Comparison of ENCODE assay signal across 21 cellular contexts in genomic region chr14:99209409-99209808, GRCh38.
DNase-seq lines count a peak whose midpoint lies in the region; ATAC-seq and TF ChIP-seq lines count a peak whose summit lies in the region.
"Had no signal": no experiment of that assay in that cellular context is flagged by ENCODE, and none has a peak within 500 bp of the region (broad histone marks: within the 10 kb centered on the region; RNA-seq: fewer than 3 reads in every experiment).

No MANE protein-coding gene starts in this region.

- H3K9me3 Mint-ChIP-seq in activated naive CD4-positive, alpha-beta T cell treated with anti-CD3 and anti-CD28 coated beads for 36 hours, result no peaks in the 10 kb centered on the region
- no peaks in the 10 kb centered on the region for H3K9me3 Mint-ChIP-seq in activated naive CD8-positive, alpha-beta T cell treated with anti-CD3 and anti-CD28 coated beads for 36 hours
- no peaks in the 10 kb centered on the region for H3K9me3 Mint-ChIP-seq in stimulated activated naive CD8-positive, alpha-beta T cell treated with anti-CD3 and anti-CD28 coated beads, Interleukin-15, amount 100 ng/mL, for 72 hours
- H3K9me3 Mint-ChIP-seq: activated B cell treated with CpG ODN at 0.5 μM for 24 hours had no signal

- no peak overlapping the region for H3K4me3 ChIP-seq in HEK293 (ENCODE audit: low read depth, low read length)
- H3K4me3 ChIP-seq: gastroesophageal sphincter, Peyer's patch, sigmoid colon, SJSA1 had no signal

- no peak for TF ChIP-seq CTCF in HEK293 (tag by site-specific recombination; IDR thresholded peaks at IDR 0.05)

- CTCF ChIA-PET in activated naive CD4-positive, alpha-beta T cell treated with anti-CD3 and anti-CD28 coated beads for 36 hours (lab: Charles Lee), result interaction anchor here (1.0 kb wide), 1 partner anchor 21 kb away, joined by 5 read pairs; no protein-coding TSS in a partner anchor
- CTCF ChIA-PET in HEK293 (lab: Yijun Ruan, JAX), result no interaction called here

- H3K9me3 ChIP-seq in HEK293 (ENCODE audit: control insufficient read depth, insufficient read depth, low read depth, low read length), result no peaks in the 10 kb centered on the region
- H3K9me3 ChIP-seq: gastroesophageal sphincter, Peyer's patch, sigmoid colon, SJSA1 had no signal

- H3K27ac Mint-ChIP-seq in activated naive CD4-positive, alpha-beta T cell treated with anti-CD3 and anti-CD28 coated beads for 36 hours, result peak overlapping the region; percentile 95
- H3K27ac Mint-ChIP-seq in activated naive CD8-positive, alpha-beta T cell treated with anti-CD3 and anti-CD28 coated beads for 36 hours, result peak overlapping the region; percentile 96
- H3K27ac Mint-ChIP-seq in stimulated activated naive CD8-positive, alpha-beta T cell treated with anti-CD3 and anti-CD28 coated beads, Interleukin-15, amount 100 ng/mL, for 72 hours, result peak overlapping the region; percentile 94 to 95
- H3K27ac Mint-ChIP-seq: activated B cell treated with CpG ODN at 0.5 μM for 24 hours had no signal

- no peak overlapping the region for H3K27ac ChIP-seq in HEK293 (ENCODE audit: extremely low read depth, low read depth, low read length)
- H3K27ac ChIP-seq: gastroesophageal sphincter, sigmoid colon, SJSA1 had no signal

- H3K36me3 ChIP-seq in HEK293 (ENCODE audit: control insufficient read depth in 2 of 2, insufficient read depth in 1 of 2, low read length in 2 of 2), result no peaks in the 10 kb centered on the region
- H3K36me3 ChIP-seq: gastroesophageal sphincter, Peyer's patch, sigmoid colon, SJSA1 had no signal

- H3K4me1 Mint-ChIP-seq in activated naive CD4-positive, alpha-beta T cell treated with anti-CD3 and anti-CD28 coated beads for 36 hours (ENCODE audit: low read depth), result peaks cover 100% of the 10 kb centered on the region
- H3K4me1 Mint-ChIP-seq in activated naive CD8-positive, alpha-beta T cell treated with anti-CD3 and anti-CD28 coated beads for 36 hours, result peaks cover 96% of the 10 kb centered on the region
- H3K4me1 Mint-ChIP-seq in stimulated activated naive CD8-positive, alpha-beta T cell treated with anti-CD3 and anti-CD28 coated beads, Interleukin-15, amount 100 ng/mL, for 72 hours, result peaks cover 100% of the 10 kb centered on the region
- H3K4me1 Mint-ChIP-seq: activated B cell treated with CpG ODN at 0.5 μM for 24 hours had no signal

- intact Hi-C loops in activated naive CD4-positive, alpha-beta T cell treated with anti-CD3 and anti-CD28 coated beads for 36 hours (cut with micrococcal nuclease), result no loop called here

- ATAC-seq in stimulated activated naive CD8-positive, alpha-beta T cell treated with anti-CD3 and anti-CD28 coated beads, Interleukin-15, amount 100 ng/mL, for 72 hours, result no peak
- ATAC-seq in GM21723 (IDR thresholded peaks at IDR 0.05; ENCODE audit: unreplicated experiment) (no peak), GM21737 (IDR thresholded peaks at IDR 0.05; ENCODE audit: unreplicated experiment) (no peak)
- ATAC-seq: gastroesophageal sphincter, HCT116 had no signal

- peaks cover 44% of the 10 kb centered on the region for H3K36me3 Mint-ChIP-seq in activated naive CD4-positive, alpha-beta T cell treated with anti-CD3 and anti-CD28 coated beads for 36 hours (ENCODE audit: low read depth)
- peaks cover 41% of the 10 kb centered on the region for H3K36me3 Mint-ChIP-seq in activated naive CD8-positive, alpha-beta T cell treated with anti-CD3 and anti-CD28 coated beads for 36 hours

- no peak overlapping the region for H3K4me3 Mint-ChIP-seq in activated naive CD4-positive, alpha-beta T cell treated with anti-CD3 and anti-CD28 coated beads for 36 hours
- H3K4me3 Mint-ChIP-seq in activated naive CD8-positive, alpha-beta T cell treated with anti-CD3 and anti-CD28 coated beads for 36 hours, result no peak overlapping the region
- H3K4me3 Mint-ChIP-seq in stimulated activated naive CD8-positive, alpha-beta T cell treated with anti-CD3 and anti-CD28 coated beads, Interleukin-15, amount 100 ng/mL, for 72 hours, result peak overlapping the region; percentile 34 to 44
- H3K4me3 Mint-ChIP-seq: activated B cell treated with CpG ODN at 0.5 μM for 24 hours had no signal

- H3K4me1 ChIP-seq in HEK293 (ENCODE audit: control insufficient read depth, insufficient read depth, low read length), result no peaks in the 10 kb centered on the region
- H3K4me1 ChIP-seq: gastroesophageal sphincter, sigmoid colon had no signal

- DNase-seq in activated naive CD4-positive, alpha-beta T cell treated with anti-CD3 and anti-CD28 coated beads for 36 hours, result no peak
- DNase-seq in activated naive CD4-positive, alpha-beta T cell (lab: John Stamatoyannopoulos, UW), result no peak
- DNase-seq in activated naive CD8-positive, alpha-beta T cell treated with anti-CD3 and anti-CD28 coated beads for 36 hours, result no peak
- DNase-seq in stimulated activated naive CD8-positive, alpha-beta T cell treated with anti-CD3 and anti-CD28 coated beads, Interleukin-15, amount 100 ng/mL, for 72 hours, result no peak
- DNase-seq: activated B cell treated with CpG ODN at 0.5 μM for 24 hours; hypothalamus; KBM-7; midbrain; NCI-H146; NCI-H524; Peyer's patch; sigmoid colon; stimulated activated CD4-positive, alpha-beta T cell treated with anti-CD3 and anti-CD28 coated beads, Interleukin-15, amount 100 ng/mL, for 24 hours; substantia nigra; T-helper 9 cell had no signal

- POLR2A ChIA-PET in HEK293 (lab: Yijun Ruan, JAX), result no interaction called here

- H3K27me3 Mint-ChIP-seq in activated naive CD4-positive, alpha-beta T cell treated with anti-CD3 and anti-CD28 coated beads for 36 hours (ENCODE audit: low read depth), result no peaks in the 10 kb centered on the region
- H3K27me3 Mint-ChIP-seq in activated naive CD8-positive, alpha-beta T cell treated with anti-CD3 and anti-CD28 coated beads for 36 hours, result no peaks in the 10 kb centered on the region
- no peaks in the 10 kb centered on the region for H3K27me3 Mint-ChIP-seq in stimulated activated naive CD8-positive, alpha-beta T cell treated with anti-CD3 and anti-CD28 coated beads, Interleukin-15, amount 100 ng/mL, for 72 hours
- H3K27me3 Mint-ChIP-seq: activated B cell treated with CpG ODN at 0.5 μM for 24 hours had no signal

TF ChIP-seq in HEK293, 187 proteins besides CTCF, POLR2A, EP300 and RAD21:
- no peak for TF ChIP-seq ZFP37 (tag by site-specific recombination; IDR thresholded peaks at IDR 0.05)
- TF ChIP-seq ZNF621 (tag by site-specific recombination; IDR thresholded peaks at IDR 0.05), result no peak
- 0 out of 2 replicates have a peak, but pooled peaks have one; percentile 27 for TF ChIP-seq GLIS1 (tag by site-specific recombination; IDR thresholded peaks at IDR 0.05)
- peak; percentile 88 for TF ChIP-seq ZIC2 (tag by site-specific recombination; IDR thresholded peaks at IDR 0.05)

Comparison
In these comparisons a context has a peak if more than half of its experiments do, and no peak if none do; other contexts are left out.
1. H3K4me3 Mint-ChIP-seq: peak in stimulated activated naive CD8-positive, alpha-beta T cell treated with anti-CD3 and anti-CD28 coated beads, Interleukin-15, amount 100 ng/mL, for 72 hours (2 of 2); none in activated naive CD4-positive, alpha-beta T cell treated with anti-CD3 and anti-CD28 coated beads for 36 hours (single experiment) and activated naive CD8-positive, alpha-beta T cell treated with anti-CD3 and anti-CD28 coated beads for 36 hours (single experiment).
2. Peak in every context shown above with its lines, with median percentiles within 50 percentile points of each other: H3K27ac Mint-ChIP-seq.